1 cellular context compared by ENCODE assay signal in the genomic region with DNA sequence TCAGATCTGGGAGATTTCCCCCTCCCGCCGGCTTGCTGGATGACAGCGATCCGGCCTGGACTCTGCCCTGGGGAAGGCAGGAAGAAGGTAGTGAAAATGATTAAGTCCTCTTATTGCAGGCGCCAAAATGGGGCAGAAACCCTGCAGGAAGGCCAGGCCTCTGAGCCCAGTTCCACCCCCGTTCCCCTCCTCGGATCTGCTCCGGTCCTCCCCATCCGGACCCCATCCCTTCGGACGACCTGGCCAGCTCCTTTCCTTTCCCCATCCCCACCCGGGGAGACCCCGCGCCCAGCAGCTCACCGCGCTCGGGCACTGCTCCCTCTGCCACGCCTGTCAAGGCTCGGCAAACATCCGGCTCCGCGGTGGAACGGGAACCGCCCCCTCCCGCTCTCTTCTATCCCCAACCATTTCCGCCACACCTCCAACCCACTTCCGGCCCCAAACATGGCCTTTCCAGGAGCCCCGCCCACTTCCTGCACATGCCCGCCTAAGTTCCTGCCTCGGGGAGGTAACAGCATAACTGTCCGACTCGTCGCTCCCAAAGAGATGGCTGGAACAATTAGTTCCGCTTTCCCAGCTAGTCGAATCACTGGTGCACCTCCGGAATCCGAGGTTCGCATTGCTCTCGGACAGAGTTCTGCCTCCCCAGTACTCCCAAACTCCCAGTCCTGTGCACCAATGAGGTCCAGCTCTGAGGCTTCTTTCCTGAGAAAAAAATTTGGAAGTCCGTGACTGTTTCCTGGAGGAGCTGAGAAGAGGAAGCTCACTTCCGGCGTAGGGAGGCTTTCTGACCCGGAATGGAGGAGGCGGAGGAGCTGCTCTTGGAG.
TF ChIP-seq lines count a peak whose summit lies in the region.

A gene (minus strand): TSS at position 369 of the 827 bp plus-strand sequence. CDS start 4,512 bp downstream, outside the sequence.
A gene (plus strand): TSS at position 781 of the 827 bp plus-strand sequence. CDS start 17 bp downstream, at position 798.

TF ChIP-seq in K562, 482 proteins besides CTCF, POLR2A, EP300 and RAD21 (continued from another document and continues in another):
- TF ChIP-seq, protein P1, sequence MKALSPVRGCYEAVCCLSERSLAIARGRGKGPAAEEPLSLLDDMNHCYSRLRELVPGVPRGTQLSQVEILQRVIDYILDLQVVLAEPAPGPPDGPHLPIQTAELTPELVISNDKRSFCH (CRISPR knock-in tag; IDR thresholded peaks at IDR 0.05): no peak
- TF ChIP-seq, protein P1 (tag; IDR thresholded peaks at IDR 0.05): peak; percentile 92
- 0 out of 2 replicates have a peak, but pooled peaks have one; percentile 27 for TF ChIP-seq TCF7 (IDR thresholded peaks at IDR 0.05; ENCODE audit: borderline replicate concordance)
- TF ChIP-seq PCBP2 (IDR thresholded peaks at IDR 0.05; ENCODE audit: low read depth, low read length, poor library complexity, severe bottlenecking): no peak
- no peak for TF ChIP-seq ZNF551 (CRISPR knock-in tag; IDR thresholded peaks at IDR 0.05)
- TF ChIP-seq, protein P2, sequence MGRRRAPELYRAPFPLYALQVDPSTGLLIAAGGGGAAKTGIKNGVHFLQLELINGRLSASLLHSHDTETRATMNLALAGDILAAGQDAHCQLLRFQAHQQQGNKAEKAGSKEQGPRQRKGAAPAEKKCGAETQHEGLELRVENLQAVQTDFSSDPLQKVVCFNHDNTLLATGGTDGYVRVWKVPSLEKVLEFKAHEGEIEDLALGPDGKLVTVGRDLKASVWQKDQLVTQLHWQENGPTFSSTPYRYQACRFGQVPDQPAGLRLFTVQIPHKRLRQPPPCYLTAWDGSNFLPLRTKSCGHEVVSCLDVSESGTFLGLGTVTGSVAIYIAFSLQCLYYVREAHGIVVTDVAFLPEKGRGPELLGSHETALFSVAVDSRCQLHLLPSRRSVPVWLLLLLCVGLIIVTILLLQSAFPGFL (CRISPR knock-in tag; IDR thresholded peaks at IDR 0.05): no peak
- TF ChIP-seq ZNF444 (CRISPR knock-in tag; IDR thresholded peaks at IDR 0.05): no peak
- TF ChIP-seq KAT7 (CRISPR knock-in tag; IDR thresholded peaks at IDR 0.05; ENCODE audit: borderline replicate concordance): peak; percentile 88; the same call in 1 of the 2 replicates
- TF ChIP-seq, protein P3, sequence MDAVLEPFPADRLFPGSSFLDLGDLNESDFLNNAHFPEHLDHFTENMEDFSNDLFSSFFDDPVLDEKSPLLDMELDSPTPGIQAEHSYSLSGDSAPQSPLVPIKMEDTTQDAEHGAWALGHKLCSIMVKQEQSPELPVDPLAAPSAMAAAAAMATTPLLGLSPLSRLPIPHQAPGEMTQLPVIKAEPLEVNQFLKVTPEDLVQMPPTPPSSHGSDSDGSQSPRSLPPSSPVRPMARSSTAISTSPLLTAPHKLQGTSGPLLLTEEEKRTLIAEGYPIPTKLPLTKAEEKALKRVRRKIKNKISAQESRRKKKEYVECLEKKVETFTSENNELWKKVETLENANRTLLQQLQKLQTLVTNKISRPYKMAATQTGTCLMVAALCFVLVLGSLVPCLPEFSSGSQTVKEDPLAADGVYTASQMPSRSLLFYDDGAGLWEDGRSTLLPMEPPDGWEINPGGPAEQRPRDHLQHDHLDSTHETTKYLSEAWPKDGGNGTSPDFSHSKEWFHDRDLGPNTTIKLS (IDR thresholded peaks at IDR 0.05; ENCODE audit: borderline replicate concordance, low read depth): peak; percentile 84
- TF ChIP-seq, protein P4, sequence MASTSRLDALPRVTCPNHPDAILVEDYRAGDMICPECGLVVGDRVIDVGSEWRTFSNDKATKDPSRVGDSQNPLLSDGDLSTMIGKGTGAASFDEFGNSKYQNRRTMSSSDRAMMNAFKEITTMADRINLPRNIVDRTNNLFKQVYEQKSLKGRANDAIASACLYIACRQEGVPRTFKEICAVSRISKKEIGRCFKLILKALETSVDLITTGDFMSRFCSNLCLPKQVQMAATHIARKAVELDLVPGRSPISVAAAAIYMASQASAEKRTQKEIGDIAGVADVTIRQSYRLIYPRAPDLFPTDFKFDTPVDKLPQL (IDR thresholded peaks at IDR 0.05; ENCODE audit: extremely low read depth, insufficient read length): no peak
- TF ChIP-seq ZNF431 (CRISPR knock-in tag; IDR thresholded peaks at IDR 0.05): no peak
- peak; percentile 100 for TF ChIP-seq ZEB2 (IDR thresholded peaks at IDR 0.05)
- TF ChIP-seq ZNF23 (CRISPR knock-in tag; IDR thresholded peaks at IDR 0.05): no peak
- TF ChIP-seq, protein P5, sequence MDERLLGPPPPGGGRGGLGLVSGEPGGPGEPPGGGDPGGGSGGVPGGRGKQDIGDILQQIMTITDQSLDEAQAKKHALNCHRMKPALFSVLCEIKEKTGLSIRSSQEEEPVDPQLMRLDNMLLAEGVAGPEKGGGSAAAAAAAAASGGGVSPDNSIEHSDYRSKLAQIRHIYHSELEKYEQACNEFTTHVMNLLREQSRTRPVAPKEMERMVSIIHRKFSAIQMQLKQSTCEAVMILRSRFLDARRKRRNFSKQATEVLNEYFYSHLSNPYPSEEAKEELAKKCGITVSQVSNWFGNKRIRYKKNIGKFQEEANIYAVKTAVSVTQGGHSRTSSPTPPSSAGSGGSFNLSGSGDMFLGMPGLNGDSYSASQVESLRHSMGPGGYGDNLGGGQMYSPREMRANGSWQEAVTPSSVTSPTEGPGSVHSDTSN (CRISPR knock-in tag; IDR thresholded peaks at IDR 0.05; ENCODE audit: low read depth): 0 out of 2 replicates have a peak, but pooled peaks have one; percentile 8
- TF ChIP-seq, protein P5 (tag; conservative IDR thresholded peaks at IDR 0.05; ENCODE audit: low read depth): peak; percentile 23; the same call in 1 of the 2 replicates
- TF ChIP-seq RNF2 (IDR thresholded peaks at IDR 0.05): no peak
- TF ChIP-seq, protein P6, sequence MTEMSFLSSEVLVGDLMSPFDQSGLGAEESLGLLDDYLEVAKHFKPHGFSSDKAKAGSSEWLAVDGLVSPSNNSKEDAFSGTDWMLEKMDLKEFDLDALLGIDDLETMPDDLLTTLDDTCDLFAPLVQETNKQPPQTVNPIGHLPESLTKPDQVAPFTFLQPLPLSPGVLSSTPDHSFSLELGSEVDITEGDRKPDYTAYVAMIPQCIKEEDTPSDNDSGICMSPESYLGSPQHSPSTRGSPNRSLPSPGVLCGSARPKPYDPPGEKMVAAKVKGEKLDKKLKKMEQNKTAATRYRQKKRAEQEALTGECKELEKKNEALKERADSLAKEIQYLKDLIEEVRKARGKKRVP (CRISPR knock-in tag; IDR thresholded peaks at IDR 0.05): peak; percentile 48; the same call in 1 of the 2 replicates
- no peak for TF ChIP-seq ZBTB1 (CRISPR knock-in tag; IDR thresholded peaks at IDR 0.05; ENCODE audit: borderline replicate concordance, low read depth)
- TF ChIP-seq EWSR1 (IDR thresholded peaks at IDR 0.05; ENCODE audit: borderline replicate concordance, low read depth, partially characterized antibody): no peak
- peak; percentile 68; the same call in 1 of the 2 replicates for TF ChIP-seq ESRRA (IDR thresholded peaks at IDR 0.05; ENCODE audit: borderline replicate concordance, low read depth)
- TF ChIP-seq ARNT (IDR thresholded peaks at IDR 0.05): peak; percentile 97 to 98
- TF ChIP-seq, protein P7, sequence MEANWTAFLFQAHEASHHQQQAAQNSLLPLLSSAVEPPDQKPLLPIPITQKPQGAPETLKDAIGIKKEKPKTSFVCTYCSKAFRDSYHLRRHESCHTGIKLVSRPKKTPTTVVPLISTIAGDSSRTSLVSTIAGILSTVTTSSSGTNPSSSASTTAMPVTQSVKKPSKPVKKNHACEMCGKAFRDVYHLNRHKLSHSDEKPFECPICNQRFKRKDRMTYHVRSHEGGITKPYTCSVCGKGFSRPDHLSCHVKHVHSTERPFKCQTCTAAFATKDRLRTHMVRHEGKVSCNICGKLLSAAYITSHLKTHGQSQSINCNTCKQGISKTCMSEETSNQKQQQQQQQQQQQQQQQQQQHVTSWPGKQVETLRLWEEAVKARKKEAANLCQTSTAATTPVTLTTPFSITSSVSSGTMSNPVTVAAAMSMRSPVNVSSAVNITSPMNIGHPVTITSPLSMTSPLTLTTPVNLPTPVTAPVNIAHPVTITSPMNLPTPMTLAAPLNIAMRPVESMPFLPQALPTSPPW (CRISPR knock-in tag; IDR thresholded peaks at IDR 0.05): peak; percentile 87
- TF ChIP-seq KLF1 (tag; IDR thresholded peaks at IDR 0.05): peak; percentile 99
- TF ChIP-seq EHMT2 (IDR thresholded peaks at IDR 0.05): no peak
- TF ChIP-seq POLR2H (tag; IDR thresholded peaks at IDR 0.05; ENCODE audit: low read depth): peak; percentile 84
- TF ChIP-seq ELF2 (CRISPR knock-in tag; IDR thresholded peaks at IDR 0.05): peak; percentile 97
- peak; percentile 66; the same call in 1 of the 2 replicates for TF ChIP-seq PHF21A (IDR thresholded peaks at IDR 0.05; ENCODE audit: borderline replicate concordance, low read depth)
- no peak for TF ChIP-seq MED1 (CRISPR knock-in tag; IDR thresholded peaks at IDR 0.05; ENCODE audit: borderline replicate concordance)
- TF ChIP-seq TBP (optimal IDR thresholded peaks at IDR 0.05; ENCODE audit: low read depth, low read length): peak; percentile 77
- no peak for TF ChIP-seq TFAM (CRISPR knock-in tag; conservative IDR thresholded peaks at IDR 0.05)
- TF ChIP-seq, protein P8, sequence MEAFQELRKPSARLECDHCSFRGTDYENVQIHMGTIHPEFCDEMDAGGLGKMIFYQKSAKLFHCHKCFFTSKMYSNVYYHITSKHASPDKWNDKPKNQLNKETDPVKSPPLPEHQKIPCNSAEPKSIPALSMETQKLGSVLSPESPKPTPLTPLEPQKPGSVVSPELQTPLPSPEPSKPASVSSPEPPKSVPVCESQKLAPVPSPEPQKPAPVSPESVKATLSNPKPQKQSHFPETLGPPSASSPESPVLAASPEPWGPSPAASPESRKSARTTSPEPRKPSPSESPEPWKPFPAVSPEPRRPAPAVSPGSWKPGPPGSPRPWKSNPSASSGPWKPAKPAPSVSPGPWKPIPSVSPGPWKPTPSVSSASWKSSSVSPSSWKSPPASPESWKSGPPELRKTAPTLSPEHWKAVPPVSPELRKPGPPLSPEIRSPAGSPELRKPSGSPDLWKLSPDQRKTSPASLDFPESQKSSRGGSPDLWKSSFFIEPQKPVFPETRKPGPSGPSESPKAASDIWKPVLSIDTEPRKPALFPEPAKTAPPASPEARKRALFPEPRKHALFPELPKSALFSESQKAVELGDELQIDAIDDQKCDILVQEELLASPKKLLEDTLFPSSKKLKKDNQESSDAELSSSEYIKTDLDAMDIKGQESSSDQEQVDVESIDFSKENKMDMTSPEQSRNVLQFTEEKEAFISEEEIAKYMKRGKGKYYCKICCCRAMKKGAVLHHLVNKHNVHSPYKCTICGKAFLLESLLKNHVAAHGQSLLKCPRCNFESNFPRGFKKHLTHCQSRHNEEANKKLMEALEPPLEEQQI (IDR thresholded peaks at IDR 0.05): no peak; the same call in 1 of the 2 replicates
- TF ChIP-seq HNRNPL (IDR thresholded peaks at IDR 0.05; ENCODE audit: low read depth, low read length): no peak
- TF ChIP-seq, protein P9, sequence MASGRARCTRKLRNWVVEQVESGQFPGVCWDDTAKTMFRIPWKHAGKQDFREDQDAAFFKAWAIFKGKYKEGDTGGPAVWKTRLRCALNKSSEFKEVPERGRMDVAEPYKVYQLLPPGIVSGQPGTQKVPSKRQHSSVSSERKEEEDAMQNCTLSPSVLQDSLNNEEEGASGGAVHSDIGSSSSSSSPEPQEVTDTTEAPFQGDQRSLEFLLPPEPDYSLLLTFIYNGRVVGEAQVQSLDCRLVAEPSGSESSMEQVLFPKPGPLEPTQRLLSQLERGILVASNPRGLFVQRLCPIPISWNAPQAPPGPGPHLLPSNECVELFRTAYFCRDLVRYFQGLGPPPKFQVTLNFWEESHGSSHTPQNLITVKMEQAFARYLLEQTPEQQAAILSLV (tag; IDR thresholded peaks at IDR 0.05): no peak
- TF ChIP-seq TEAD4 (IDR thresholded peaks at IDR 0.05; ENCODE audit: low read length): peak; percentile 77
- no peak for TF ChIP-seq TEAD4 (CRISPR knock-in tag; IDR thresholded peaks at IDR 0.05; ENCODE audit: borderline replicate concordance)
- TF ChIP-seq, protein P10, sequence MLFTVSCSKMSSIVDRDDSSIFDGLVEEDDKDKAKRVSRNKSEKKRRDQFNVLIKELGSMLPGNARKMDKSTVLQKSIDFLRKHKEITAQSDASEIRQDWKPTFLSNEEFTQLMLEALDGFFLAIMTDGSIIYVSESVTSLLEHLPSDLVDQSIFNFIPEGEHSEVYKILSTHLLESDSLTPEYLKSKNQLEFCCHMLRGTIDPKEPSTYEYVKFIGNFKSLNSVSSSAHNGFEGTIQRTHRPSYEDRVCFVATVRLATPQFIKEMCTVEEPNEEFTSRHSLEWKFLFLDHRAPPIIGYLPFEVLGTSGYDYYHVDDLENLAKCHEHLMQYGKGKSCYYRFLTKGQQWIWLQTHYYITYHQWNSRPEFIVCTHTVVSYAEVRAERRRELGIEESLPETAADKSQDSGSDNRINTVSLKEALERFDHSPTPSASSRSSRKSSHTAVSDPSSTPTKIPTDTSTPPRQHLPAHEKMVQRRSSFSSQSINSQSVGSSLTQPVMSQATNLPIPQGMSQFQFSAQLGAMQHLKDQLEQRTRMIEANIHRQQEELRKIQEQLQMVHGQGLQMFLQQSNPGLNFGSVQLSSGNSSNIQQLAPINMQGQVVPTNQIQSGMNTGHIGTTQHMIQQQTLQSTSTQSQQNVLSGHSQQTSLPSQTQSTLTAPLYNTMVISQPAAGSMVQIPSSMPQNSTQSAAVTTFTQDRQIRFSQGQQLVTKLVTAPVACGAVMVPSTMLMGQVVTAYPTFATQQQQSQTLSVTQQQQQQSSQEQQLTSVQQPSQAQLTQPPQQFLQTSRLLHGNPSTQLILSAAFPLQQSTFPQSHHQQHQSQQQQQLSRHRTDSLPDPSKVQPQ (CRISPR knock-in tag; IDR thresholded peaks at IDR 0.05; ENCODE audit: borderline replicate concordance): no peak
- TF ChIP-seq ZNF143 (CRISPR knock-in tag; IDR thresholded peaks at IDR 0.05): no peak
- TF ChIP-seq HMG20A (CRISPR knock-in tag; conservative IDR thresholded peaks at IDR 0.05): no peak
- 0 out of 2 replicates have a peak, but pooled peaks have one; percentile 65 for TF ChIP-seq HEY1 (CRISPR knock-in tag; IDR thresholded peaks at IDR 0.05; ENCODE audit: borderline replicate concordance)
- TF ChIP-seq ETV1 (tag; conservative IDR thresholded peaks at IDR 0.05; ENCODE audit: low read depth): peak; percentile 92; the same call in 1 of the 2 replicates
